ENCODE assay signal across 8 cellular contexts in genomic region chr6:53347250-53347920, GRCh38. TPM values are rescaled to one million over a fixed set of nuclear protein-coding genes. Genes with fewer than 3 reads are reported as not detected.
DNase-seq lines count a peak whose midpoint lies in the region; ATAC-seq, FAIRE-seq and TF ChIP-seq lines count a peak whose summit lies in the region.

No MANE protein-coding gene starts in this region.

- 2% methylated on average over 11 of the region's 23 CpGs for WGBS in A549 (ENCODE audit: missing lambda C conversion rate)
- 0% methylated on average over 23 of the region's 23 CpGs for WGBS in thyroid gland, 2 donors

- no peaks in the 10 kb centered on the region for H3K9me3 ChIP-seq in A549
- no peaks in the 10 kb centered on the region for H3K9me3 ChIP-seq in Peyer's patch
- H3K9me3 ChIP-seq in lower lobe of right lung: no peaks in the 10 kb centered on the region
- H3K9me3 ChIP-seq in thyroid gland: no peaks in the 10 kb centered on the region

- peak overlapping the region; percentile 98 for H3K4me2 ChIP-seq in A549

- no peak for ATAC-seq in A549
- ATAC-seq in HG03095 (IDR thresholded peaks at IDR 0.05; ENCODE audit: unreplicated experiment): peak; percentile 25
- no peak for ATAC-seq in lower lobe of right lung

- TF ChIP-seq EP300 in A549 (IDR thresholded peaks at IDR 0.05): no peak

- H3K4me3 ChIP-seq in A549 (peak overlapping the region; percentile 92), Peyer's patch (peak overlapping the region; percentile 69 to 88 (median 80)), cardiac fibroblast (replicated peaks in 1 of 2; ENCODE audit: low read depth in 2 of 2, low read length in 2 of 2) (peak overlapping the region; percentile 80 to 83), lower lobe of right lung (peak overlapping the region; percentile 97), thyroid gland (replicated peaks in 1 of 3) (peak overlapping the region; percentile 87 to 90 (median 88))

- no peak for TF ChIP-seq CTCF in A549 (IDR thresholded peaks at IDR 0.05)
- TF ChIP-seq CTCF in Peyer's patch (IDR thresholded peaks at IDR 0.05): no peak
- TF ChIP-seq CTCF in cardiac fibroblast (IDR thresholded peaks at IDR 0.05; ENCODE audit: low read depth, low read length): no peak
- TF ChIP-seq CTCF in lower lobe of right lung (IDR thresholded peaks at IDR 0.05): no peak
- no peak for TF ChIP-seq CTCF in thyroid gland (IDR thresholded peaks at IDR 0.05)

- H3K27me3 ChIP-seq in Peyer's patch (no peaks in the 10 kb centered on the region), lower lobe of right lung (ENCODE audit: low read depth) (no peaks in the 10 kb centered on the region), thyroid gland (no peaks in the 10 kb centered on the region)

- H3K4me1 ChIP-seq in A549 (peaks cover 8% of the 10 kb centered on the region; the same call in 2 of the 3 replicates), Peyer's patch (peaks cover 0 to 16% (median 2%) of the 10 kb centered on the region in 4 donors), lower lobe of right lung (peaks cover 38% of the 10 kb centered on the region), thyroid gland (peaks cover 13 to 29% of the 10 kb centered on the region in 2 donors)

- no peak for TF ChIP-seq RAD21 in A549 (conservative IDR thresholded peaks at IDR 0.05 in 1 of 2, IDR thresholded peaks at IDR 0.05 in 1 of 2)

- intact Hi-C loops in lower lobe of right lung (cut with DNase I): no loop called here
- intact Hi-C loops in thyroid gland (cut with DNase I): no loop called here

- H3K36me3 ChIP-seq in Peyer's patch: no peaks in the 10 kb centered on the region
- peaks cover 3% of the 10 kb centered on the region for H3K36me3 ChIP-seq in lower lobe of right lung
- H3K36me3 ChIP-seq in thyroid gland: no peaks in the 10 kb centered on the region

- POLR2A ChIA-PET in A549 (lab: Yijun Ruan, JAX): interaction anchor here (0.7 to 4.0 kb wide), 2 partner anchors 12 to 21 kb away, joined by 9 to 21 read pairs; no protein-coding TSS in a partner anchor

- FAIRE-seq in A549 (lab: Jason Lieb, UNC): no peak
- FAIRE-seq in GM12891 (lab: Jason Lieb, UNC): peak; percentile 43

- no peak for TF ChIP-seq POLR2A in A549 (IDR thresholded peaks at IDR 0.05; ENCODE audit: low read length)
- no peak for TF ChIP-seq POLR2A in GM12891 (IDR thresholded peaks at IDR 0.05; ENCODE audit: low read depth, low read length)
- no peak for TF ChIP-seq POLR2A in Peyer's patch (IDR thresholded peaks at IDR 0.05)
- no peak for TF ChIP-seq POLR2A in thyroid gland (IDR thresholded peaks at IDR 0.05)

- H3K27ac ChIP-seq in A549 (peak overlapping the region; percentile 84 to 92), Peyer's patch (peak overlapping the region; percentile 93 to 97 (median 96)), lower lobe of right lung (peak overlapping the region; percentile 98), thyroid gland (peak overlapping the region; percentile 96 to 99 (median 98))

- CTCF ChIA-PET in A549 (lab: Yijun Ruan, JAX): interaction anchor here (1.2 to 1.5 kb wide), 3 partner anchors 9 to 138 kb away, joined by 3 to 4 read pairs (median 4); no protein-coding TSS in a partner anchor

- DNase-seq in A549 (ENCODE audit: low read depth in 1 of 2, low spot score in 1 of 2): no peak
- DNase-seq in GM12891 (ENCODE audit: insufficient read length, low spot score): no peak
- peak in 2 of 3 donors; percentile 67 to 72 for DNase-seq in Peyer's patch
- DNase-seq in cardiac fibroblast (ENCODE audit: low read depth in 2 of 2): peak; percentile 29 to 49
- DNase-seq in lower lobe of right lung: no peak
- DNase-seq in thyroid gland: peak; percentile 33 to 39
- no peak for DNase-seq in AG08396 (ENCODE audit: low spot score)

TF ChIP-seq in A549, 52 proteins besides CTCF, POLR2A, EP300 and RAD21:
- TF ChIP-seq RARB (CRISPR knock-in tag; IDR thresholded peaks at IDR 0.05) (no peak), NPAS2 (CRISPR knock-in tag; IDR thresholded peaks at IDR 0.05; ENCODE audit: borderline replicate concordance) (no peak), EHMT2 (IDR thresholded peaks at IDR 0.05; ENCODE audit: low read depth) (no peak), MAX (IDR thresholded peaks at IDR 0.05) (no peak), USF2 (IDR thresholded peaks at IDR 0.05) (no peak), FOXS1 (CRISPR knock-in tag; IDR thresholded peaks at IDR 0.05) (no peak), ESRRA (IDR thresholded peaks at IDR 0.05; ENCODE audit: borderline replicate concordance, low read length) (no peak), POLR2AphosphoS2 (conservative IDR thresholded peaks at IDR 0.05; ENCODE audit: low read length) (no peak), RCOR1 (IDR thresholded peaks at IDR 0.05; ENCODE audit: low read depth, low read length) (no peak), HOXB5 (CRISPR knock-in tag; IDR thresholded peaks at IDR 0.05) (no peak), ATOH8 (CRISPR knock-in tag; IDR thresholded peaks at IDR 0.05; ENCODE audit: low read depth) (no peak), MAZ (IDR thresholded peaks at IDR 0.05; ENCODE audit: borderline replicate concordance, low read depth, low read length) (no peak), FOSL2 (IDR thresholded peaks at IDR 0.05) (no peak), FOSL2 (CRISPR knock-in tag; IDR thresholded peaks at IDR 0.05) (no peak)

TF ChIP-seq in GM12891, 5 proteins besides CTCF, POLR2A, EP300 and RAD21:
- TF ChIP-seq TAF1 (IDR thresholded peaks at IDR 0.05; ENCODE audit: low read depth, low read length): no peak
- no peak for TF ChIP-seq PAX5 (IDR thresholded peaks at IDR 0.05; ENCODE audit: insufficient read depth, low read length, severe bottlenecking)
- TF ChIP-seq SPI1 (IDR thresholded peaks at IDR 0.05; ENCODE audit: low read depth, low read length): peak; percentile 54

RNA-seq across cellular contexts. Expression of gene ELOVL5, which starts 1.4 kb away (rescaled TPM):
- polyA plus RNA-seq in A549 (2011; rRNA removed) (84.6 and 90.9 TPM in 2 replicates), A549 (2017; fragmentation: RNase III; extraction: RNeasy Plus Mini Kit Qiagen cat#74134 plus additional on column Dnase treatment) (82.1 to 95.4 TPM (median 94.5 TPM) in 3 replicates)
- 22.0 and 29.7 TPM in 2 replicates for polyA plus RNA-seq in A549 (2012; cell fraction: cytosol; rRNA removed)
- polyA plus RNA-seq in A549 (2012; cell fraction: nucleus; rRNA removed): 25.0 and 36.3 TPM in 2 replicates
- 80.0 and 86.8 TPM in 2 replicates for polyA minus RNA-seq in A549 (2011; rRNA and poly(A)+ RNA removed)
- polyA plus RNA-seq in GM12891 (2012; ENCODE audit: low read depth, missing spikeins): 65.0 TPM
- total RNA-seq in Peyer's patch (100 to 1,000 TPM in 1 of 4 donors, 10 to 100 TPM in 3; 40.3 to 101 (median 78.6) TPM), lower lobe of right lung (72.4 TPM), thyroid gland (100 to 1,000 TPM in 1 of 4 donors, 10 to 100 TPM in 3; 74.8 to 110 (median 90.6) TPM)

Comparison
In these comparisons a context has a peak if more than half of its experiments do, and no peak if none do; other contexts are left out.
1. DNase-seq: peak in Peyer's patch (2 of 3), cardiac fibroblast (2 of 2) and thyroid gland (2 of 2); none in A549 (0 of 2), GM12891 (single experiment), lower lobe of right lung (single experiment) and AG08396 (single experiment).
2. Peak in every context shown above with its lines, with median percentiles within 50 percentile points of each other: H3K27ac ChIP-seq and H3K4me3 ChIP-seq.